Comparison of ENCODE assay signal across 28 cellular contexts in genomic region chr4:32215277-32215676, GRCh38.
"Had no signal": no experiment of that assay in that cellular context is flagged by ENCODE, and none has a peak within 500 bp of the region (broad histone marks: within the 10 kb centered on the region; RNA-seq: fewer than 3 reads in every experiment).

No MANE protein-coding gene starts in this region.

- H3K4me1 ChIP-seq: left ventricle myocardium inferior, lower lobe of right lung, psoas muscle, sigmoid colon, testis, tibial artery had no signal

- H3K4me1 Mint-ChIP-seq: endodermal cell; immature natural killer cell; stimulated activated memory B cell treated with anti-CD40 and anti-IgM and Interleukin-4, amounts not matched to agents 10 μg/mL and 1 μg/mL and 100 μg/mL, for 72 hours had no signal

- DNase-seq: effector CD8-positive, alpha-beta T cell; endodermal cell; foreskin fibroblast; glutamatergic neuron; hypothalamus; immature natural killer cell; islet precursor cell; kidney glomerular epithelial cell; left colon; left ventricle myocardium inferior; lower lobe of right lung; nucleus accumbens; psoas muscle; sigmoid colon; stimulated activated CD4-positive, alpha-beta T cell treated with anti-CD3 and anti-CD28 coated beads, Interleukin-4, amount 100 ng/mL, for 4 hours; stimulated activated naive CD8-positive, alpha-beta T cell treated with anti-CD3 and anti-CD28 coated beads, Interleukin-15, Interleukin-2, amounts not matched to agents 100 U/mL and 50 U/mL, for 24 hours; substantia nigra; testis; tibial artery had no signal

- H3K27me3 Mint-ChIP-seq: dendritic cell treated with granulocyte-macrophage colony-stimulating factor and Interleukin-4, amounts not matched to agents 40 ng/mL and 50 ng/mL, for 4 days; natural killer cell treated with Interleukin-12 subunit alpha and Interleukin-12 subunit beta and Interleukin-15 and Interleukin-18, amount 100 ng/mL, for 72 hours; stimulated activated memory B cell treated with anti-CD40 and anti-IgM and Interleukin-4, amounts not matched to agents 10 μg/mL and 1 μg/mL and 100 μg/mL, for 72 hours; type B pancreatic cell had no signal

- H3K36me3 ChIP-seq: left ventricle myocardium inferior, lower lobe of right lung, sigmoid colon, tibial artery had no signal

- ATAC-seq: esophagus mucosa; left colon; natural killer cell treated with Interleukin-12 subunit alpha and Interleukin-12 subunit beta and Interleukin-15 and Interleukin-18, amount 100 ng/mL, for 72 hours; psoas muscle; right cardiac atrium; stimulated activated memory B cell treated with anti-CD40 and anti-IgM and Interleukin-4, amounts not matched to agents 10 μg/mL and 1 μg/mL and 100 μg/mL, for 72 hours; stimulated activated naive CD8-positive, alpha-beta T cell treated with anti-CD3 and anti-CD28 coated beads, Interleukin-15, Interleukin-2, amounts not matched to agents 100 U/mL and 50 U/mL, for 24 hours had no signal

- H3K36me3 Mint-ChIP-seq: immature natural killer cell; natural killer cell treated with Interleukin-12 subunit alpha and Interleukin-12 subunit beta and Interleukin-15 and Interleukin-18, amount 100 ng/mL, for 72 hours; stimulated activated memory B cell treated with anti-CD40 and anti-IgM and Interleukin-4, amounts not matched to agents 10 μg/mL and 1 μg/mL and 100 μg/mL, for 72 hours; type B pancreatic cell had no signal

- H3K9me3 ChIP-seq: lower lobe of right lung, psoas muscle, sigmoid colon, testis, tibial artery had no signal

- H3K4me3 ChIP-seq: left ventricle myocardium inferior, lower lobe of right lung, psoas muscle, sigmoid colon, testis, tibial artery had no signal

- H3K9me3 Mint-ChIP-seq: dendritic cell treated with granulocyte-macrophage colony-stimulating factor and Interleukin-4, amounts not matched to agents 40 ng/mL and 50 ng/mL, for 4 days; endodermal cell; neural crest cell; stimulated activated memory B cell treated with anti-CD40 and anti-IgM and Interleukin-4, amounts not matched to agents 10 μg/mL and 1 μg/mL and 100 μg/mL, for 72 hours; type B pancreatic cell had no signal

- H3K4me3 Mint-ChIP-seq: dendritic cell treated with granulocyte-macrophage colony-stimulating factor and Interleukin-4, amounts not matched to agents 40 ng/mL and 50 ng/mL, for 4 days; endodermal cell; immature natural killer cell; natural killer cell treated with Interleukin-12 subunit alpha and Interleukin-12 subunit beta and Interleukin-15 and Interleukin-18, amount 100 ng/mL, for 72 hours; neural crest cell; stimulated activated memory B cell treated with anti-CD40 and anti-IgM and Interleukin-4, amounts not matched to agents 10 μg/mL and 1 μg/mL and 100 μg/mL, for 72 hours; type B pancreatic cell had no signal

- H3K27ac ChIP-seq: epithelial cell of prostate, left ventricle myocardium inferior, lower lobe of right lung, psoas muscle, sigmoid colon, testis, tibial artery had no signal

- H3K27ac Mint-ChIP-seq: dendritic cell treated with granulocyte-macrophage colony-stimulating factor and Interleukin-4, amounts not matched to agents 40 ng/mL and 50 ng/mL, for 4 days; endodermal cell; immature natural killer cell; natural killer cell treated with Interleukin-12 subunit alpha and Interleukin-12 subunit beta and Interleukin-15 and Interleukin-18, amount 100 ng/mL, for 72 hours; stimulated activated memory B cell treated with anti-CD40 and anti-IgM and Interleukin-4, amounts not matched to agents 10 μg/mL and 1 μg/mL and 100 μg/mL, for 72 hours; type B pancreatic cell had no signal

- FAIRE-seq: colon had no signal

- H3K27me3 ChIP-seq: sigmoid colon, testis, tibial artery had no signal
